In genomic region chr2:177265834-177266817, GRCh38 we compare ENCODE assay signal across 8 cellular contexts. TPM values are rescaled to one million over a fixed set of nuclear protein-coding genes. Genes with fewer than 3 reads are reported as not detected.
DNase-seq lines count a peak whose midpoint lies in the region; ATAC-seq, FAIRE-seq and TF ChIP-seq lines count a peak whose summit lies in the region.

No MANE protein-coding gene starts in this region.

- POLR2A ChIA-PET in H1 (lab: Charles Lee; ENCODE audit: partially characterized antibody), result interaction anchor here (0.8 to 5.4 kb wide), 17 partner anchors 15 to 101 kb away, joined by 3 to 74 read pairs (median 9); partner anchors contain the start of gene HNRNPA3

- H4K20me1 ChIP-seq in H1 (replicated peaks in 1 of 2; ENCODE audit: control insufficient read depth in 1 of 2, insufficient read depth in 2 of 2, low read length in 2 of 2), result peaks cover under 1 to 3% of the 10 kb centered on the region in 2 experiments

- H3K4me2 ChIP-seq in H1 (ENCODE audit: insufficient read depth in 1 of 2, low read depth in 2 of 2, low read length in 2 of 2), result peak overlapping the region in 1 of 2 experiments; percentile 69; a peak in 1 of 4 replicates

- H4K91ac ChIP-seq in H1 (replicated peaks; ENCODE audit: insufficient read length, low read length), result no peak overlapping the region

- no peak for TF ChIP-seq POLR2A in H1 (IDR thresholded peaks at IDR 0.05; ENCODE audit: control extremely low read depth in 1 of 2, low read depth in 2 of 2, low read length in 2 of 2)

- H3K9me3 ChIP-seq in heart right ventricle, result no peaks in the 10 kb centered on the region
- no peaks in the 10 kb centered on the region for H3K9me3 ChIP-seq in RWPE2 (ENCODE audit: severe bottlenecking)
- H3K9me3 ChIP-seq in H1 (ENCODE audit: insufficient read depth in 2 of 2, low read depth in 1 of 2, low read length in 1 of 2), result no peaks in the 10 kb centered on the region
- H3K9me3 ChIP-seq in neuron (ENCODE audit: low read length), result no peaks in the 10 kb centered on the region

- TF ChIP-seq EP300 in H1 (IDR thresholded peaks at IDR 0.05; ENCODE audit: borderline replicate concordance in 1 of 2, low read depth in 2 of 2, low read length in 2 of 2), result no peak

- TF ChIP-seq RAD21 in H1 (IDR thresholded peaks at IDR 0.05 in 1 of 2, conservative IDR thresholded peaks at IDR 0.05 in 1 of 2; ENCODE audit: low read depth in 2 of 2, low read length in 2 of 2), result no peak

- WGBS in heart right ventricle, 2 donors, result 33 to 38% methylated on average over 4 of the region's 4 CpGs
- WGBS in H1 (ENCODE audit: extremely low coverage in 1 of 2, insufficient coverage in 1 of 2, insufficient read length in 1 of 2, insufficient replicate concordance in 2 of 2, low coverage in 1 of 2, low lambda C conversion rate in 2 of 2, missing lambda C conversion rate in 1 of 2), 2 experiments, result 43% methylated on average over 4 of the region's 4 CpGs; no CpG with 5 or more reads in 1 of the 2 experiments

- H3K9ac ChIP-seq in H1 (replicated peaks in 1 of 4; ENCODE audit: extremely low read depth in 1 of 4, low read depth in 3 of 4, low read length in 3 of 4), result no peak overlapping the region

- H2BK15ac ChIP-seq in H1 (ENCODE audit: low read length), result no peak overlapping the region

- no peak overlapping the region for H3K56ac ChIP-seq in H1 (replicated peaks; ENCODE audit: insufficient read length, low read depth, low read length)

- CTCF ChIA-PET in H1 (lab: Charles Lee; ENCODE audit: partially characterized antibody), result interaction anchor here (0.8 to 4.2 kb wide), 10 partner anchors 12 to 102 kb away, joined by 3 to 28 read pairs (median 4); no protein-coding TSS in a partner anchor

- H2BK20ac ChIP-seq in H1 (ENCODE audit: low read length), result no peak overlapping the region

- no peak overlapping the region for H4K8ac ChIP-seq in H1 (ENCODE audit: extremely low read depth, insufficient read depth, low read length)

- H3K23ac ChIP-seq in H1 (ENCODE audit: insufficient read length), result no peak overlapping the region

- TF ChIP-seq CTCF in heart right ventricle (IDR thresholded peaks at IDR 0.05) (no peak), RWPE2 (IDR thresholded peaks at IDR 0.05; ENCODE audit: poor library complexity, severe bottlenecking) (no peak), H1 (IDR thresholded peaks at IDR 0.05; ENCODE audit: control extremely low read depth in 1 of 3, insufficient read depth in 1 of 3, low read depth in 1 of 3, low read length in 3 of 3) (no peak)

- FAIRE-seq in H1 (lab: Jason Lieb, UNC), result no peak

- no peaks in the 10 kb centered on the region for H3K79me1 ChIP-seq in H1 (ENCODE audit: low read depth, low read length)

- no peak overlapping the region for H4K5ac ChIP-seq in H1 (ENCODE audit: insufficient read length, low read depth, low read length)

- H3K4ac ChIP-seq in H1 (replicated peaks; ENCODE audit: insufficient read length, low read depth, low read length), result no peak overlapping the region

- H3K79me2 ChIP-seq in H1 (ENCODE audit: control insufficient read depth in 1 of 2, insufficient read depth in 2 of 2, low read length in 2 of 2), result peaks cover 0 to 23% of the 10 kb centered on the region in 2 experiments; a peak in 2 of 4 replicates

- H2AFZ ChIP-seq in H1 (ENCODE audit: low read length), result 0 out of 2 replicates have a peak overlapping the region, but pooled peaks have one; percentile 1
- peak overlapping the region; percentile 95 for H2AFZ ChIP-seq in neuron (ENCODE audit: low read depth, low read length)

- H2AK5ac ChIP-seq in H1 (ENCODE audit: low read depth, low read length), result no peak overlapping the region

- H3K23me2 ChIP-seq in H1 (ENCODE audit: low read depth, low read length), result peaks cover 6% of the 10 kb centered on the region

- peak overlapping the region in 9 of 10 donors; percentile 81 to 97 (median 95) for H3K4me3 ChIP-seq in heart right ventricle
- H3K4me3 ChIP-seq in RWPE2 (ENCODE audit: severe bottlenecking), result no peak overlapping the region
- peak overlapping the region in 1 of 4 experiments; percentile 71; a peak in 2 of 8 replicates for H3K4me3 ChIP-seq in H1 (ENCODE audit: extremely low read depth in 1 of 4, insufficient read depth in 2 of 4, low read depth in 3 of 4, low read length in 4 of 4)
- H3K4me3 ChIP-seq in neuron (ENCODE audit: low read length), result peak overlapping the region; percentile 84

- H3K36me3 ChIP-seq in heart right ventricle (no peaks in the 10 kb centered on the region), RWPE2 (ENCODE audit: low read depth) (peaks cover 12% of the 10 kb centered on the region), H1 (ENCODE audit: control insufficient read depth in 2 of 4, insufficient read depth in 4 of 4, low read length in 3 of 4) (no peaks in the 10 kb centered on the region), neuron (ENCODE audit: insufficient read depth, low read length) (no peaks in the 10 kb centered on the region)

- H2BK12ac ChIP-seq in H1 (ENCODE audit: low read depth, low read length), result no peak overlapping the region

- H3K27ac ChIP-seq in heart right ventricle, result peak overlapping the region; percentile 96 to 100 (median 100)
- H3K27ac ChIP-seq in RWPE2 (ENCODE audit: poor library complexity, severe bottlenecking), result peak overlapping the region; percentile 90
- no peak overlapping the region for H3K27ac ChIP-seq in H1 (ENCODE audit: low read depth, low read length)

- DNase-seq in heart right ventricle (no peak), left cardiac atrium (no peak), RWPE2 (ENCODE audit: low spot score) (no peak), H1 (ENCODE audit: low read depth in 1 of 2, low spot score in 2 of 2) (no peak)
- no peak for DNase-seq in stimulated activated CD4-positive, alpha-beta T cell treated with anti-CD3 and anti-CD28 coated beads, Interleukin-4, amount 100 ng/mL, for 24 hours

- H3K14ac ChIP-seq in H1 (ENCODE audit: insufficient read length), result no peak overlapping the region

- no peak overlapping the region for H3K18ac ChIP-seq in H1 (ENCODE audit: extremely low read depth, low read length)

- no peak overlapping the region for H2BK5ac ChIP-seq in H1 (ENCODE audit: low read depth, low read length)

- intact Hi-C loops in heart right ventricle (cut with DNase I) (loop anchor here in 7 of 10 donors (1.0 to 10.0 kb wide), 9 partner anchors 29 to 129 kb away; partner anchors contain the start of genes AGPS (in 1 of the 7) and HNRNPA3 (in 1 of the 7)), left cardiac atrium (cut with DNase I) (loop anchor here (2.0 to 10.0 kb wide), 2 partner anchors 51 to 67 kb away; partner anchors contain the start of gene HNRNPA3 (in 1 of the 2))

- no peak for ATAC-seq in heart right ventricle
- no peak for ATAC-seq in left cardiac atrium
- ATAC-seq in RWPE2 (ENCODE audit: low read depth), result peak; percentile 13
- ATAC-seq in GM18498 (IDR thresholded peaks at IDR 0.05; ENCODE audit: unreplicated experiment), result no peak
- ATAC-seq in HG03175 (IDR thresholded peaks at IDR 0.05; ENCODE audit: unreplicated experiment), result no peak

- no peak overlapping the region for H2BK120ac ChIP-seq in H1 (replicated peaks; ENCODE audit: low read depth, low read length)

- H3K27me3 ChIP-seq in heart right ventricle (no peaks in the 10 kb centered on the region), RWPE2 (ENCODE audit: insufficient read depth, poor library complexity, severe bottlenecking) (no peaks in the 10 kb centered on the region), H1 (replicated peaks in 1 of 4; ENCODE audit: control insufficient read depth in 3 of 4, extremely low read depth in 1 of 4, insufficient read depth in 3 of 4, low read length in 3 of 4) (no peaks in the 10 kb centered on the region), neuron (ENCODE audit: insufficient read depth, low read length) (no peaks in the 10 kb centered on the region)

- H3K4me1 ChIP-seq in heart right ventricle (peaks cover 3 to 37% (median 25%) of the 10 kb centered on the region in 9 donors), RWPE2 (ENCODE audit: insufficient read depth, poor library complexity, severe bottlenecking) (peaks cover 27% of the 10 kb centered on the region), H1 (replicated peaks in 1 of 4; ENCODE audit: control insufficient read depth in 3 of 4, insufficient read depth in 4 of 4, low read length in 3 of 4) (peaks cover 0 to 2% (median 2%) of the 10 kb centered on the region in 4 experiments; a peak in 3 of 7 replicates), neuron (ENCODE audit: insufficient read depth, low read length) (peaks cover 22% of the 10 kb centered on the region)

TF ChIP-seq in H1, 55 proteins besides CTCF, POLR2A, EP300 and RAD21 (continues in another document):
- TF ChIP-seq CEBPB (IDR thresholded peaks at IDR 0.05; ENCODE audit: low read depth, low read length), result no peak
- TF ChIP-seq JUN (IDR thresholded peaks at IDR 0.05; ENCODE audit: low read depth, low read length), result no peak
- no peak for TF ChIP-seq RBBP5 (IDR thresholded peaks at IDR 0.05; ENCODE audit: borderline replicate concordance, low read depth, low read length)
- no peak for TF ChIP-seq RNF2 (IDR thresholded peaks at IDR 0.05; ENCODE audit: borderline replicate concordance, low read depth, low read length, missing control alignments, poor library complexity, severe bottlenecking)

RNA-seq across cellular contexts. Expression of gene NFE2L2, which starts 1.6 kb away (rescaled TPM):
- total RNA-seq in heart right ventricle, result 10 to 100 TPM; 39.0 to 67.9 (median 57.6) TPM
- polyA plus RNA-seq in heart right ventricle, result 10 to 100 TPM; 26.4 to 28.8 TPM
- 10 to 100 TPM; 68.4 to 69.0 TPM for total RNA-seq in left cardiac atrium
- 32.3 and 33.2 TPM in 2 replicates for total RNA-seq in H1 (2021; fragmentation: NEBNext Ultra II Directional; extraction: Animal tissue kit (Norgen Biotek cat#: 25700))
- polyA plus RNA-seq in H1 (2011; rRNA removed), result 13.8 and 34.5 TPM in 2 replicates
- polyA plus RNA-seq in H1 (2011; cell fraction: cytosol; rRNA removed), result 22.2 TPM
- polyA plus RNA-seq in H1 (2011; cell fraction: nucleus; rRNA removed), result 18.7 TPM
- 21.1 to 33.8 TPM (median 23.9 TPM) in 4 replicates for polyA plus RNA-seq in H1 (2012, experiment 1 of 2)
- 2.6 TPM for polyA plus RNA-seq in H1 (2012, experiment 2 of 2)
- 25.6 TPM for polyA plus RNA-seq in H1 (2013, experiment 1 of 2)
- 24.8 TPM for polyA plus RNA-seq in H1 (2013, experiment 2 of 2)
- 60.9 and 61.4 TPM in 2 replicates for polyA minus RNA-seq in H1 (2011; rRNA and poly(A)+ RNA removed)
- 23.4 TPM for polyA minus RNA-seq in H1 (2011; cell fraction: cytosol; rRNA and poly(A)+ RNA removed)
- 36.7 TPM for polyA minus RNA-seq in H1 (2011; cell fraction: nucleus; rRNA and poly(A)+ RNA removed)

RNA-seq across cellular contexts. Expression of gene HNRNPA3, which starts 53.5 kb away (rescaled TPM):
- total RNA-seq in heart right ventricle (10 to 100 TPM; 63.7 to 93.8 (median 77.6) TPM), left cardiac atrium (100 to 1,000 TPM in 1 of 2 donors, 10 to 100 TPM in 1; 81.3 to 117 TPM)
- polyA plus RNA-seq in heart right ventricle (10 to 100 TPM; 78.3 to 93.7 TPM), H1 (2011; rRNA removed) (43.6 and 66.1 TPM in 2 replicates)
- 390 and 408 TPM in 2 replicates for total RNA-seq in H1 (2021; fragmentation: NEBNext Ultra II Directional; extraction: Animal tissue kit (Norgen Biotek cat#: 25700))
- 182 TPM for polyA plus RNA-seq in H1 (2011; cell fraction: cytosol; rRNA removed)
- 30.7 TPM for polyA plus RNA-seq in H1 (2011; cell fraction: nucleus; rRNA removed)
- 631 to 695 TPM (median 656 TPM) in 4 replicates for polyA plus RNA-seq in H1 (2012, experiment 1 of 2)
- 77.6 TPM for polyA plus RNA-seq in H1 (2012, experiment 2 of 2)
- polyA plus RNA-seq in H1 (2013, experiment 1 of 2), result 348 TPM
- polyA plus RNA-seq in H1 (2013, experiment 2 of 2), result 367 TPM
- polyA minus RNA-seq in H1 (2011; rRNA and poly(A)+ RNA removed), result 30.3 and 37.2 TPM in 2 replicates
- 58.9 TPM for polyA minus RNA-seq in H1 (2011; cell fraction: cytosol; rRNA and poly(A)+ RNA removed)
- 65.0 TPM for polyA minus RNA-seq in H1 (2011; cell fraction: nucleus; rRNA and poly(A)+ RNA removed)
